ENCODE assay signal across 29 cellular contexts in genomic region chr2:212107014-212107413, GRCh38.
"Had no signal": no experiment of that assay in that cellular context is flagged by ENCODE, and none has a peak within 500 bp of the region (broad histone marks: within the 10 kb centered on the region; RNA-seq: fewer than 3 reads in every experiment).

No MANE protein-coding gene starts in this region.

- DNase-seq: stimulated activated CD4-positive, alpha-beta T cell treated with anti-CD3 and anti-CD28 coated beads, Interleukin-2, amount 100 ng/mL, for 48 hours; stimulated activated CD4-positive, alpha-beta T cell treated with anti-CD3 and anti-CD28 coated beads, Interleukin-4, amount 100 ng/mL, for 1 hour; stimulated activated CD4-positive, alpha-beta T cell treated with anti-CD3 and anti-CD28 coated beads, Interleukin-4, amount 100 ng/mL, for 24 hours; stimulated activated CD4-positive, alpha-beta T cell treated with anti-CD3 and anti-CD28 coated beads, Interleukin-4, amount 100 ng/mL, for 4 hours; stimulated activated CD8-positive, alpha-beta memory T cell treated with anti-CD3 and anti-CD28 coated beads, Interleukin-4, amount 100 ng/mL, for 48 hours; stimulated activated naive B cell treated with anti-CD40 and anti-IgM and Interleukin-4, amounts not matched to agents 10 μg/mL and 1 μg/mL and 100 μg/mL, for 72 hours; stimulated activated naive CD4-positive, alpha-beta T cell; stimulated activated naive CD4-positive, alpha-beta T cell treated with Interleukin-2 at 50 U/mL for 16 hours; stimulated activated naive CD8-positive, alpha-beta T cell treated with anti-CD3 and anti-CD28 coated beads, Interleukin-15, amount 100 ng/mL, for 72 hours; stimulated activated naive CD8-positive, alpha-beta T cell treated with anti-CD3 and anti-CD28 coated beads, Interleukin-15, Interleukin-2, amounts not matched to agents 100 U/mL and 50 U/mL, for 24 hours; stomach; substantia nigra; testis; thyroid gland; tibial artery; transverse colon; trophoblast cell; upper lobe of right lung; uterus had no signal

- H3K36me3 Mint-ChIP-seq: stimulated activated effector memory CD8-positive, alpha-beta T cell treated with anti-CD3 and anti-CD28 coated beads, Interleukin-12 subunit alpha, Interleukin-12 subunit beta, amount 100 ng/mL, for 72 hours; stimulated activated memory B cell treated with anti-CD40 and anti-IgM and Interleukin-4, amounts not matched to agents 10 μg/mL and 1 μg/mL and 100 μg/mL, for 72 hours; stimulated activated naive B cell treated with anti-CD40 and anti-IgM and Interleukin-4, amounts not matched to agents 10 μg/mL and 1 μg/mL and 100 μg/mL, for 72 hours; type B pancreatic cell had no signal

- H3K4me1 ChIP-seq: stomach, suprapubic skin, testis, tibial artery, tibial nerve, transverse colon, upper lobe of left lung, upper lobe of right lung, uterus, vagina had no signal

- H3K27me3 ChIP-seq: stomach, suprapubic skin, testis, thyroid gland, tibial artery, tibial nerve, transverse colon, upper lobe of left lung, upper lobe of right lung, uterus, vagina had no signal

- H3K36me3 ChIP-seq: stomach, suprapubic skin, thoracic aorta, thyroid gland, tibial artery, tibial nerve, transverse colon, upper lobe of left lung, upper lobe of right lung, uterus, vagina had no signal

- H3K27ac Mint-ChIP-seq: stimulated activated effector memory CD8-positive, alpha-beta T cell treated with anti-CD3 and anti-CD28 coated beads, Interleukin-12 subunit alpha, Interleukin-12 subunit beta, amount 100 ng/mL, for 72 hours; stimulated activated memory B cell treated with anti-CD40 and anti-IgM and Interleukin-4, amounts not matched to agents 10 μg/mL and 1 μg/mL and 100 μg/mL, for 72 hours; stimulated activated naive B cell treated with anti-CD40 and anti-IgM and Interleukin-4, amounts not matched to agents 10 μg/mL and 1 μg/mL and 100 μg/mL, for 72 hours; stimulated activated naive CD8-positive, alpha-beta T cell treated with anti-CD3 and anti-CD28 coated beads, Interleukin-15, amount 100 ng/mL, for 72 hours; stimulated activated naive CD8-positive, alpha-beta T cell treated with anti-CD3 and anti-CD28 coated beads, Interleukin-15, Interleukin-2, amounts not matched to agents 100 ng/mL and 50 ng/mL, for 24 hours; type B pancreatic cell had no signal

- H3K9me3 ChIP-seq: suprapubic skin, testis, thoracic aorta, thyroid gland, tibial artery, transverse colon, upper lobe of right lung, uterus, vagina had no signal

- H3K4me1 Mint-ChIP-seq: stimulated activated effector memory CD8-positive, alpha-beta T cell treated with anti-CD3 and anti-CD28 coated beads, Interleukin-12 subunit alpha, Interleukin-12 subunit beta, amount 100 ng/mL, for 72 hours; stimulated activated memory B cell treated with anti-CD40 and anti-IgM and Interleukin-4, amounts not matched to agents 10 μg/mL and 1 μg/mL and 100 μg/mL, for 72 hours; stimulated activated naive B cell treated with anti-CD40 and anti-IgM and Interleukin-4, amounts not matched to agents 10 μg/mL and 1 μg/mL and 100 μg/mL, for 72 hours; stimulated activated naive CD8-positive, alpha-beta T cell treated with anti-CD3 and anti-CD28 coated beads, Interleukin-15, amount 100 ng/mL, for 72 hours had no signal

- H3K4me3 ChIP-seq: stomach, suprapubic skin, testis, thoracic aorta, thyroid gland, tibial artery, tibial nerve, transverse colon, upper lobe of left lung, upper lobe of right lung, uterus, vagina had no signal

- H3K27me3 Mint-ChIP-seq: stimulated activated memory B cell treated with anti-CD40 and anti-IgM and Interleukin-4, amounts not matched to agents 10 μg/mL and 1 μg/mL and 100 μg/mL, for 72 hours; stimulated activated naive B cell treated with anti-CD40 and anti-IgM and Interleukin-4, amounts not matched to agents 10 μg/mL and 1 μg/mL and 100 μg/mL, for 72 hours; stimulated activated naive CD8-positive, alpha-beta T cell treated with anti-CD3 and anti-CD28 coated beads, Interleukin-15, amount 100 ng/mL, for 72 hours; stimulated activated naive CD8-positive, alpha-beta T cell treated with anti-CD3 and anti-CD28 coated beads, Interleukin-15, Interleukin-2, amounts not matched to agents 100 ng/mL and 50 ng/mL, for 24 hours; type B pancreatic cell had no signal

- FAIRE-seq: urothelium cell line had no signal

- H3K4me3 Mint-ChIP-seq: stimulated activated effector memory CD8-positive, alpha-beta T cell treated with anti-CD3 and anti-CD28 coated beads, Interleukin-12 subunit alpha, Interleukin-12 subunit beta, amount 100 ng/mL, for 72 hours; stimulated activated memory B cell treated with anti-CD40 and anti-IgM and Interleukin-4, amounts not matched to agents 10 μg/mL and 1 μg/mL and 100 μg/mL, for 72 hours; stimulated activated naive B cell treated with anti-CD40 and anti-IgM and Interleukin-4, amounts not matched to agents 10 μg/mL and 1 μg/mL and 100 μg/mL, for 72 hours; stimulated activated naive CD8-positive, alpha-beta T cell treated with anti-CD3 and anti-CD28 coated beads, Interleukin-15, amount 100 ng/mL, for 72 hours; stimulated activated naive CD8-positive, alpha-beta T cell treated with anti-CD3 and anti-CD28 coated beads, Interleukin-15, Interleukin-2, amounts not matched to agents 100 ng/mL and 50 ng/mL, for 24 hours; type B pancreatic cell had no signal

- H3K27ac ChIP-seq: stomach, suprapubic skin, testis, thoracic aorta, thyroid gland, tibial artery, tibial nerve, transverse colon, upper lobe of left lung, upper lobe of right lung, uterus, vagina had no signal
